ENCODE assay signal across 20 cellular contexts in the genomic region with DNA sequence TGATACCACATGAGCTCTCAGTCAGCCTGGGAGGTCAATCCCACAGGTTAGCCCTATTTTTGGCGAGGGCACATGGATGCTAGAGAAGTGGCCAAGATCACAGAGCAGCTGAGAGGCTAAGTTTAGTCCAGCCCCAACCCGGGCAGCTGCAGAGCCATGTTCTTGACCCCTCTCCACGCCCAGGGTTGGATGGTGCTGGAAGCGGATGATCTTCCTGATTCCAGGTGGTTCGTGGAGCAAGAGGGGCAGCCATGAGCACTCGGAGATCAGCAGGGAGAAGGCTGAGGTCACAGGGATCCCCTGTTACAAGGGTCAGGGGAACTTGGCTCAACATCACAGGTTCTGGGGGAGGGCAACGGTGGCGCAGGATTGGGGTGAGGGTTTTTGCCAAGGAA. TPM values are rescaled to one million over a fixed set of nuclear protein-coding genes. Genes with fewer than 3 reads are reported as not detected.
DNase-seq lines count a peak whose midpoint lies in the region; ATAC-seq and TF ChIP-seq lines count a peak whose summit lies in the region.
"Had no signal": no experiment of that assay in that cellular context is flagged by ENCODE, and none has a peak within 500 bp of the region (broad histone marks: within the 10 kb centered on the region; RNA-seq: fewer than 3 reads in every experiment).

No MANE protein-coding gene starts in this region.

- H3K27me3 ChIP-seq in RWPE2 (ENCODE audit: insufficient read depth, poor library complexity, severe bottlenecking): peaks cover 21% of the 10 kb centered on the region
- H3K27me3 ChIP-seq in left lung: peaks cover 0 to 31% of the 10 kb centered on the region in 2 donors

- POLR2A ChIA-PET in WTC11 (lab: Charles Lee): no interaction called here

- H3K27ac Mint-ChIP-seq in progenitor cell of endocrine pancreas: peak overlapping the region; percentile 81
- H3K27ac Mint-ChIP-seq in WTC11: no peak overlapping the region

- H3K27ac ChIP-seq in C4-2B (peak overlapping the region; percentile 8; the same call in 1 of the 2 replicates), RWPE2 (ENCODE audit: poor library complexity, severe bottlenecking) (no peak overlapping the region), left lung (no peak overlapping the region)
- H3K27ac ChIP-seq: KMS-11 had no signal

- peaks cover 18% of the 10 kb centered on the region for H3K4me1 Mint-ChIP-seq in progenitor cell of endocrine pancreas (ENCODE audit: low read depth)
- no peaks in the 10 kb centered on the region for H3K4me1 Mint-ChIP-seq in WTC11

- no peaks in the 10 kb centered on the region for H3K4me1 ChIP-seq in RWPE2 (ENCODE audit: insufficient read depth, poor library complexity, severe bottlenecking)
- H3K4me1 ChIP-seq in left lung: peaks cover 0 to 15% of the 10 kb centered on the region in 2 donors

- H3K9me3 Mint-ChIP-seq in progenitor cell of endocrine pancreas (ENCODE audit: low read depth) (peaks cover 7% of the 10 kb centered on the region), WTC11 (peaks cover 9% of the 10 kb centered on the region)

- no peaks in the 10 kb centered on the region for H3K36me3 ChIP-seq in RWPE2 (ENCODE audit: low read depth)
- H3K36me3 ChIP-seq in left lung: no peaks in the 10 kb centered on the region

- H3K4me3 Mint-ChIP-seq in progenitor cell of endocrine pancreas (ENCODE audit: low read depth): no peak overlapping the region
- no peak overlapping the region for H3K4me3 Mint-ChIP-seq in WTC11

- H3K9me3 ChIP-seq in RWPE2 (ENCODE audit: severe bottlenecking) (no peaks in the 10 kb centered on the region), left lung (no peaks in the 10 kb centered on the region)

- intact Hi-C loops in left lung (cut with DNase I): no loop called here

- peaks cover 22% of the 10 kb centered on the region for H3K27me3 Mint-ChIP-seq in progenitor cell of endocrine pancreas
- peaks cover 8% of the 10 kb centered on the region for H3K27me3 Mint-ChIP-seq in WTC11 (ENCODE audit: low read depth)

- H3K36me3 Mint-ChIP-seq in progenitor cell of endocrine pancreas (ENCODE audit: insufficient read depth): no peaks in the 10 kb centered on the region
- H3K36me3 Mint-ChIP-seq in WTC11: 0 out of 2 replicates have a peak, but pooled peaks cover 4% of the 10 kb centered on the region

- ATAC-seq in RWPE2 (ENCODE audit: low read depth) (no peak), left lung (peak; percentile 2), HG03432 (IDR thresholded peaks at IDR 0.05; ENCODE audit: unreplicated experiment) (no peak), WTC11 (no peak), GM21825 (IDR thresholded peaks at IDR 0.05; ENCODE audit: unreplicated experiment) (no peak)

- no peak overlapping the region for H3K4me3 ChIP-seq in RWPE2 (ENCODE audit: severe bottlenecking)
- no peak overlapping the region for H3K4me3 ChIP-seq in left lung

- CTCF ChIA-PET in WTC11 (lab: Charles Lee): interaction anchor here (1.5 to 2.3 kb wide), 2 partner anchors 346 to 467 kb away, joined by 3 to 7 read pairs; no protein-coding TSS in a partner anchor

- DNase-seq in RWPE2 (ENCODE audit: low spot score): peak; percentile 19
- DNase-seq in left lung: peak in 1 of 2 donors; percentile 24
- DNase-seq in progenitor cell of endocrine pancreas (ENCODE audit: low spot score, unreplicated experiment): no peak
- DNase-seq in NCI-H2196 (lab: John Stamatoyannopoulos, UW; ENCODE audit: unreplicated experiment): no peak
- DNase-seq in WTC11 (ENCODE audit: low spot score): no peak
- DNase-seq: C1 segment of cervical spinal cord, GF-D8, NCI-H1436, NCI-H2029, NCI-H510A, NCI-H774, RPMI8226 had no signal

- TF ChIP-seq CTCF in C4-2B (conservative IDR thresholded peaks at IDR 0.05): no peak
- no peak for TF ChIP-seq CTCF in RWPE2 (IDR thresholded peaks at IDR 0.05; ENCODE audit: poor library complexity, severe bottlenecking)
- no peak for TF ChIP-seq CTCF in left lung (IDR thresholded peaks at IDR 0.05)
- TF ChIP-seq CTCF in progenitor cell of endocrine pancreas (IDR thresholded peaks at IDR 0.05; ENCODE audit: unreplicated experiment): no peak
- no peak for TF ChIP-seq CTCF in WTC11 (IDR thresholded peaks at IDR 0.05)

TF ChIP-seq in WTC11, 78 proteins besides CTCF, POLR2A, EP300 and RAD21:
- TF ChIP-seq, protein P1, sequence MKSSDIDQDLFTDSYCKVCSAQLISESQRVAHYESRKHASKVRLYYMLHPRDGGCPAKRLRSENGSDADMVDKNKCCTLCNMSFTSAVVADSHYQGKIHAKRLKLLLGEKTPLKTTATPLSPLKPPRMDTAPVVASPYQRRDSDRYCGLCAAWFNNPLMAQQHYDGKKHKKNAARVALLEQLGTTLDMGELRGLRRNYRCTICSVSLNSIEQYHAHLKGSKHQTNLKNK (CRISPR knock-in tag; IDR thresholded peaks at IDR 0.05): no peak
- no peak for TF ChIP-seq SOX15 (CRISPR knock-in tag; IDR thresholded peaks at IDR 0.05)
- no peak for TF ChIP-seq ZNF263 (CRISPR knock-in tag; IDR thresholded peaks at IDR 0.05; ENCODE audit: low read depth)
- no peak for TF ChIP-seq EMX1 (CRISPR knock-in tag; IDR thresholded peaks at IDR 0.05)
- TF ChIP-seq, protein P2, sequence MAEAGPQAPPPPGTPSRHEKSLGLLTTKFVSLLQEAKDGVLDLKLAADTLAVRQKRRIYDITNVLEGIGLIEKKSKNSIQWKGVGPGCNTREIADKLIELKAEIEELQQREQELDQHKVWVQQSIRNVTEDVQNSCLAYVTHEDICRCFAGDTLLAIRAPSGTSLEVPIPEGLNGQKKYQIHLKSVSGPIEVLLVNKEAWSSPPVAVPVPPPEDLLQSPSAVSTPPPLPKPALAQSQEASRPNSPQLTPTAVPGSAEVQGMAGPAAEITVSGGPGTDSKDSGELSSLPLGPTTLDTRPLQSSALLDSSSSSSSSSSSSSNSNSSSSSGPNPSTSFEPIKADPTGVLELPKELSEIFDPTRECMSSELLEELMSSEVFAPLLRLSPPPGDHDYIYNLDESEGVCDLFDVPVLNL (CRISPR knock-in tag; IDR thresholded peaks at IDR 0.05; ENCODE audit: borderline replicate concordance, low read depth): no peak
- no peak for TF ChIP-seq IRF2 (CRISPR knock-in tag; IDR thresholded peaks at IDR 0.05; ENCODE audit: borderline replicate concordance, low read depth)
- TF ChIP-seq, protein P3, sequence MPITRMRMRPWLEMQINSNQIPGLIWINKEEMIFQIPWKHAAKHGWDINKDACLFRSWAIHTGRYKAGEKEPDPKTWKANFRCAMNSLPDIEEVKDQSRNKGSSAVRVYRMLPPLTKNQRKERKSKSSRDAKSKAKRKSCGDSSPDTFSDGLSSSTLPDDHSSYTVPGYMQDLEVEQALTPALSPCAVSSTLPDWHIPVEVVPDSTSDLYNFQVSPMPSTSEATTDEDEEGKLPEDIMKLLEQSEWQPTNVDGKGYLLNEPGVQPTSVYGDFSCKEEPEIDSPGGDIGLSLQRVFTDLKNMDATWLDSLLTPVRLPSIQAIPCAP (CRISPR knock-in tag; IDR thresholded peaks at IDR 0.05): no peak
- TF ChIP-seq HMGA2 (CRISPR knock-in tag; IDR thresholded peaks at IDR 0.05): no peak
- TF ChIP-seq NR2C2 (CRISPR knock-in tag; IDR thresholded peaks at IDR 0.05): no peak
TF ChIP-seq in WTC11: peak in this region for 0.

RNA-seq across cellular contexts. Expression of a gene that starts 29.3 kb away (rescaled TPM):
- total RNA-seq in left lung (not detected), progenitor cell of endocrine pancreas (not detected in 2 replicates), WTC11 (2021) (not detected in 3 replicates)
- total RNA-seq: A673, Daoy, H4, M059J had no signal
